In genomic region chr9:126160854-126161329, GRCh38 we compare ENCODE assay signal across 23 cellular contexts.
"Had no signal": no experiment of that assay in that cellular context is flagged by ENCODE, and none has a peak within 500 bp of the region (broad histone marks: within the 10 kb centered on the region; RNA-seq: fewer than 3 reads in every experiment).

No MANE protein-coding gene starts in this region.

- H3K4me3 ChIP-seq: colonic mucosa, gastrocnemius medialis, lower lobe of right lung, prostate gland, sigmoid colon, testis, tibial artery had no signal

- H3K36me3 ChIP-seq: colonic mucosa, gastrocnemius medialis, lower lobe of right lung, prostate gland, sigmoid colon, tibial artery had no signal

- H3K9me3 Mint-ChIP-seq: dendritic cell treated with granulocyte-macrophage colony-stimulating factor and Interleukin-4, amounts not matched to agents 40 ng/mL and 50 ng/mL, for 4 days; endodermal cell; natural killer cell had no signal

- H3K27me3 Mint-ChIP-seq: dendritic cell treated with granulocyte-macrophage colony-stimulating factor and Interleukin-4, amounts not matched to agents 40 ng/mL and 50 ng/mL, for 4 days had no signal

- H3K27ac Mint-ChIP-seq: dendritic cell treated with granulocyte-macrophage colony-stimulating factor and Interleukin-4, amounts not matched to agents 40 ng/mL and 50 ng/mL, for 4 days; endodermal cell; memory B cell; natural killer cell; stimulated activated memory B cell treated with anti-CD40 and anti-IgM and Interleukin-4, amounts not matched to agents 10 μg/mL and 1 μg/mL and 100 μg/mL, for 72 hours; type B pancreatic cell had no signal

- H3K36me3 Mint-ChIP-seq: memory B cell; natural killer cell; stimulated activated memory B cell treated with anti-CD40 and anti-IgM and Interleukin-4, amounts not matched to agents 10 μg/mL and 1 μg/mL and 100 μg/mL, for 72 hours; type B pancreatic cell had no signal

- H3K4me3 Mint-ChIP-seq: dendritic cell treated with granulocyte-macrophage colony-stimulating factor and Interleukin-4, amounts not matched to agents 40 ng/mL and 50 ng/mL, for 4 days; endodermal cell; memory B cell; natural killer cell; stimulated activated memory B cell treated with anti-CD40 and anti-IgM and Interleukin-4, amounts not matched to agents 10 μg/mL and 1 μg/mL and 100 μg/mL, for 72 hours; type B pancreatic cell had no signal

- H3K27me3 ChIP-seq: colonic mucosa, sigmoid colon, testis had no signal

- H3K4me1 ChIP-seq: colonic mucosa, gastrocnemius medialis, lower lobe of right lung, prostate gland, sigmoid colon, tibial artery had no signal

- H3K9me3 ChIP-seq: colonic mucosa, gastrocnemius medialis, lower lobe of right lung, prostate gland, sigmoid colon, testis, tibial artery had no signal

- H3K27ac ChIP-seq: colonic mucosa, epithelial cell of prostate, gastrocnemius medialis, lower lobe of right lung, prostate gland, sigmoid colon, testis, tibial artery had no signal

- ATAC-seq: esophagus mucosa; gastrocnemius medialis; left ventricle myocardium superior; lower lobe of right lung; natural killer cell; right cardiac atrium; stimulated activated memory B cell treated with anti-CD40 and anti-IgM and Interleukin-4, amounts not matched to agents 10 μg/mL and 1 μg/mL and 100 μg/mL, for 72 hours; stimulated activated naive CD8-positive, alpha-beta T cell treated with anti-CD3 and anti-CD28 coated beads, Interleukin-15, Interleukin-2, amounts not matched to agents 100 U/mL and 50 U/mL, for 24 hours had no signal

- H3K4me1 Mint-ChIP-seq: memory B cell; natural killer cell; stimulated activated memory B cell treated with anti-CD40 and anti-IgM and Interleukin-4, amounts not matched to agents 10 μg/mL and 1 μg/mL and 100 μg/mL, for 72 hours had no signal

- DNase-seq: colonic mucosa; effector CD8-positive, alpha-beta T cell; endodermal cell; foreskin fibroblast; gastrocnemius medialis; left ventricle myocardium superior; lower lobe of right lung; natural killer cell; nucleus accumbens; right cardiac atrium; sigmoid colon; stimulated activated CD4-positive, alpha-beta T cell treated with anti-CD3 and anti-CD28 coated beads, Interleukin-4, amount 100 ng/mL, for 4 hours; stimulated activated naive CD8-positive, alpha-beta T cell treated with anti-CD3 and anti-CD28 coated beads, Interleukin-15, Interleukin-2, amounts not matched to agents 100 U/mL and 50 U/mL, for 24 hours; substantia nigra had no signal
